ENCODE assay signal across 9 cellular contexts in the genomic region with DNA sequence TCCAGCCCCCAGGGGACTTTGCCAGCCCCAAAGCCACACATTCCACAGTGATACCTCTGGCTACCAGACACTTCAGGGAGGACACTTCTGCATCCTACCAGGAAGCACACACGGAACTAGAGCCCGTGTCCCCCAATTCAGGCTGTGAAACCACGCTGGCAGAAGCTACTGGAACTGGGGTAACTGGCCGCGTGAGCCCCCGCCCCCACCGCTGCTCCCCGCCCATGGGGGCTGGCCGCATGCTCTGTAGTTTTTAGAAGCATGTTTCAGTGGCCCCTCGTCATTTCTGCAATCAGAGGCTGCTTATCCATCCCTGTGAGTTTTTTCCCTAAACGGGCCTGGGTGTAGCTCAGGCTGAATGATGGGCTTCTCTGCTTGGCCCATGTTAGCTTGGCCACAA.
"Had no signal": no experiment of that assay in that cellular context is flagged by ENCODE, and none has a peak within 500 bp of the region (broad histone marks: within the 10 kb centered on the region; RNA-seq: fewer than 3 reads in every experiment).

No MANE protein-coding gene starts in this region.

- H3K27ac ChIP-seq: GM23248 had no signal

- H3K9me3 ChIP-seq: HAP-1 had no signal

- H3K4me1 ChIP-seq: HAP-1 had no signal

- H3K36me3 ChIP-seq: HAP-1 had no signal

- DNase-seq: GM23248, GOT3, H7, H9, HCEC 1CT, HFFc6 had no signal

- ATAC-seq: GM23338, HCT116 had no signal

- H3K4me3 ChIP-seq: GM23248, GM23338, HAP-1 had no signal
